ENCODE assay signal across 8 cellular contexts in genomic region chr21:17610862-17611261, GRCh38. TPM values are rescaled to one million over a fixed set of nuclear protein-coding genes. Genes with fewer than 3 reads are reported as not detected.
DNase-seq lines count a peak whose midpoint lies in the region; ATAC-seq, FAIRE-seq and TF ChIP-seq lines count a peak whose summit lies in the region.

No MANE protein-coding gene starts in this region.

- no peak for ATAC-seq in GM21723 (IDR thresholded peaks at IDR 0.05; ENCODE audit: unreplicated experiment)

- H3K9me3 ChIP-seq in HUES64 (ENCODE audit: insufficient read depth, low read depth, low read length) (no peaks in the 10 kb centered on the region; the same call in 1 of the 2 replicates), thymus (ENCODE audit: control insufficient read depth) (no peaks in the 10 kb centered on the region)

- TF ChIP-seq POLR2A in GM12892 (IDR thresholded peaks at IDR 0.05; ENCODE audit: low read depth, low read length), result no peak

- 49% methylated on average over 8 of the region's 9 CpGs for WGBS in HUES64
- WGBS in thymus, result 86% methylated on average over 9 of the region's 9 CpGs

- FAIRE-seq in GM12892 (lab: Jason Lieb, UNC), result no peak

- H3K27me3 ChIP-seq in HUES64 (ENCODE audit: insufficient read depth, low read length), result peaks cover 9% of the 10 kb centered on the region
- no peaks in the 10 kb centered on the region for H3K27me3 ChIP-seq in thymus (ENCODE audit: control insufficient read depth, insufficient read depth)

- H3K4me1 ChIP-seq in HUES64 (ENCODE audit: insufficient read depth, low read length) (peaks cover 12% of the 10 kb centered on the region; the same call in 1 of the 2 replicates), thymus (ENCODE audit: control insufficient read depth, insufficient read depth, low read length) (peaks cover 7% of the 10 kb centered on the region)

- 0 out of 2 replicates have a peak overlapping the region, but pooled peaks have one; percentile 10 for H3K27ac ChIP-seq in HUES64 (ENCODE audit: low read depth, low read length)
- H3K27ac ChIP-seq in thymus (ENCODE audit: low read depth), result no peak overlapping the region

- DNase-seq in AG08396 (ENCODE audit: low spot score), result peak; percentile 12
- peak; percentile 24 for DNase-seq in amniotic epithelial cell (ENCODE audit: low read depth)
- peak; percentile 12 for DNase-seq in kidney glomerular epithelial cell (lab: John Stamatoyannopoulos, UW)
- no peak for DNase-seq in GM12892 (ENCODE audit: insufficient read length)
- no peak for DNase-seq in hepatic stellate cell (ENCODE audit: low spot score)

- H3K9ac ChIP-seq in HUES64 (ENCODE audit: low read depth, low read length), result 0 out of 2 replicates have a peak overlapping the region, but pooled peaks have one; percentile 86

- H3K4me3 ChIP-seq in HUES64 (ENCODE audit: low read length) (peak overlapping the region; percentile 91), thymus (ENCODE audit: low read length) (peak overlapping the region; percentile 94)

- peaks cover 39% of the 10 kb centered on the region for H3K36me3 ChIP-seq in HUES64 (ENCODE audit: insufficient read depth, low read length)
- peaks cover 4% of the 10 kb centered on the region for H3K36me3 ChIP-seq in thymus (ENCODE audit: control insufficient read depth, insufficient read depth)

RNA-seq across cellular contexts. Expression of gene BTG3, which starts 1.8 kb away (rescaled TPM):
- 19.0 TPM for polyA plus RNA-seq in HUES64 (2013, experiment 1 of 2)
- 29.1 TPM for polyA plus RNA-seq in HUES64 (2013, experiment 2 of 2)
- 62.0 TPM for polyA plus RNA-seq in thymus
- 47.4 TPM for polyA plus RNA-seq in GM12892 (2012; ENCODE audit: missing spikeins)

Comparison
In these comparisons a context has a peak if more than half of its experiments do, and no peak if none do; other contexts are left out.
1. DNase-seq: peak in AG08396 (single experiment), amniotic epithelial cell (single experiment) and kidney glomerular epithelial cell (single experiment); none in GM12892 (single experiment) and hepatic stellate cell (single experiment).